1 cellular context compared by ENCODE assay signal in the genomic region with DNA sequence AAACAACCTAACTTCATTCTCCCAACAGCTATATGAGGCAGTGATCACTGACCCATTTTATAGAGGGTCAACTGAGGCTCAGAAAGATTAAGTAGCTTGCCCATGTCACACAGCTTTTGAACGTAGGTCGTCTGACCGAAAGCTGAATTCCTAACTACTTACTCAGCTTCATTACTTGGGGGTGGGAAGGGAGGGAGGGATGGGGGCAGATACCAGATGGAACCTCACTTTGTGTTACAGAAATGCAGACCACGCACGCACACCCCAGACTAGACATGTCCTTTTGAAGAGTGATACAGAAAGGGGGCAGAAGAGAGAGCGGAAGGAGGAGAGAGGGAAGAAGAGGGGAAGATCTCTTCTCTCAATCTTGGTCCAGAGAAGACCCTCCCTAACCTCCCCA.
TF ChIP-seq lines count a peak whose summit lies in the region.

No MANE protein-coding gene starts in this region.

TF ChIP-seq in endothelial cell of umbilical vein, 7 proteins besides CTCF, POLR2A, EP300 and RAD21:
- TF ChIP-seq GATA2 (IDR thresholded peaks at IDR 0.05; ENCODE audit: insufficient read depth, insufficient read length, low read depth, low read length) (no peak), JUN (IDR thresholded peaks at IDR 0.05; ENCODE audit: borderline replicate concordance, insufficient read depth, insufficient read length, low read depth) (no peak), EZH2 (IDR thresholded peaks at IDR 0.05; ENCODE audit: borderline replicate concordance, low read depth, low read length, severe bottlenecking) (no peak), MYC (IDR thresholded peaks at IDR 0.05; ENCODE audit: low read depth, low read length) (no peak), FOS (IDR thresholded peaks at IDR 0.05; ENCODE audit: borderline replicate concordance, insufficient read depth, low read length) (no peak), POLR2AphosphoS5 (IDR thresholded peaks at IDR 0.05; ENCODE audit: insufficient read depth, low read depth, low read length) (no peak)
- TF ChIP-seq, protein P1, sequence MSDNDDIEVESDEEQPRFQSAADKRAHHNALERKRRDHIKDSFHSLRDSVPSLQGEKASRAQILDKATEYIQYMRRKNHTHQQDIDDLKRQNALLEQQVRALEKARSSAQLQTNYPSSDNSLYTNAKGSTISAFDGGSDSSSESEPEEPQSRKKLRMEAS (IDR thresholded peaks at IDR 0.05; ENCODE audit: insufficient read depth, insufficient read length): no peak
TF ChIP-seq in endothelial cell of umbilical vein: peak in this region for 0.
